In genomic region chr11:63012450-63013238, GRCh38 we compare ENCODE assay signal across 16 cellular contexts. TPM values are rescaled to one million over a fixed set of nuclear protein-coding genes. Genes with fewer than 3 reads are reported as not detected.
DNase-seq lines count a peak whose midpoint lies in the region; ATAC-seq and TF ChIP-seq lines count a peak whose summit lies in the region.
"Had no signal": no experiment of that assay in that cellular context is flagged by ENCODE, and none has a peak within 500 bp of the region (broad histone marks: within the 10 kb centered on the region; RNA-seq: fewer than 3 reads in every experiment).

No MANE protein-coding gene starts in this region.

- 33 to 63% (median 35%) methylated on average over 11 of the region's 11 CpGs for WGBS in stomach, 5 donors
- WGBS in thyroid gland, 2 donors: 88 to 90% methylated on average over 11 of the region's 11 CpGs

- no peak for TF ChIP-seq CTCF in stomach (IDR thresholded peaks at IDR 0.05)
- TF ChIP-seq CTCF in thyroid gland (IDR thresholded peaks at IDR 0.05): no peak

- H3K4me3 ChIP-seq in stomach: no peak overlapping the region
- H3K4me3 ChIP-seq in thyroid gland (replicated peaks in 1 of 3): no peak overlapping the region

- H3K9me3 ChIP-seq in stomach (no peaks in the 10 kb centered on the region), thyroid gland (no peaks in the 10 kb centered on the region)

- intact Hi-C loops in stomach (cut with DNase I; ENCODE audit: low total_unique reads) (no loop called here), thyroid gland (cut with DNase I) (no loop called here)

- H3K27me3 ChIP-seq in stomach (no peaks in the 10 kb centered on the region), thyroid gland (no peaks in the 10 kb centered on the region)

- H3K36me3 ChIP-seq in stomach (no peaks in the 10 kb centered on the region), thyroid gland (no peaks in the 10 kb centered on the region)

- TF ChIP-seq POLR2A in stomach (IDR thresholded peaks at IDR 0.05) (no peak), thyroid gland (IDR thresholded peaks at IDR 0.05) (no peak)

- H3K4me1 ChIP-seq in stomach (peaks cover 0 to 28% (median 18%) of the 10 kb centered on the region in 4 donors), thyroid gland (no peaks in the 10 kb centered on the region)

- no peak for TF ChIP-seq EP300 in stomach (IDR thresholded peaks at IDR 0.05)

- ATAC-seq in HG03280 (IDR thresholded peaks at IDR 0.05; ENCODE audit: unreplicated experiment) (no peak), GM18498 (IDR thresholded peaks at IDR 0.05; ENCODE audit: unreplicated experiment) (no peak)

- H3K27ac ChIP-seq in stomach: peak overlapping the region in 4 of 5 donors; percentile 27 to 69 (median 42)
- no peak overlapping the region for H3K27ac ChIP-seq in thyroid gland
- H3K27ac ChIP-seq: C4-2B had no signal

- peak; percentile 70 for DNase-seq in HuH-7 (ENCODE audit: low spot score)
- peak; percentile 88 for DNase-seq in amniotic epithelial cell (ENCODE audit: low read depth)
- peak; percentile 52 for DNase-seq in medulla oblongata (ENCODE audit: extremely low spot score)
- DNase-seq in stomach: peak; percentile 44
- no peak for DNase-seq in NCI-H2029 treated with DMSO at 0.1 percent for 48 hours (lab: John Stamatoyannopoulos, UW)
- no peak for DNase-seq in thyroid gland
- DNase-seq: MV-4-11, NCI-H1417 treated with DMSO at 0.1 percent for 48 hours, NCI-H2029, NCI-H510A treated with DMSO at 0.1 percent for 48 hours, NCI-H82 had no signal

RNA-seq across cellular contexts. Expression of gene SLC22A8, which starts 3.0 kb away (rescaled TPM):
- total RNA-seq in stomach: not detected
- not detected for polyA plus RNA-seq in stomach
- not detected for total RNA-seq in thyroid gland
- total RNA-seq: Daoy, HT1080 had no signal

RNA-seq across cellular contexts. Expression of gene SLC22A6, which starts 27.9 kb away (rescaled TPM):
- total RNA-seq in stomach (not detected), thyroid gland (not detected)
- not detected for polyA plus RNA-seq in stomach
- total RNA-seq: Daoy, HT1080 had no signal

Comparison
In these comparisons a context has a peak if more than half of its experiments do, and no peak if none do; other contexts are left out.
1. DNase-seq: peak in HuH-7 (single experiment), amniotic epithelial cell (single experiment), medulla oblongata (single experiment) and stomach (single experiment); none in NCI-H2029 treated with DMSO at 0.1 percent for 48 hours (single experiment) and thyroid gland (0 of 2).
2. H3K27ac ChIP-seq: peak in stomach (4 of 5); none in thyroid gland (0 of 3).